Comparison of ENCODE assay signal across 11 cellular contexts in genomic region chr9:83154087-83154736, GRCh38.
DNase-seq lines count a peak whose midpoint lies in the region; ATAC-seq, FAIRE-seq and TF ChIP-seq lines count a peak whose summit lies in the region.
"Had no signal": no experiment of that assay in that cellular context is flagged by ENCODE, and none has a peak within 500 bp of the region (broad histone marks: within the 10 kb centered on the region; RNA-seq: fewer than 3 reads in every experiment).

No MANE protein-coding gene starts in this region.

- H3K27me3 Mint-ChIP-seq in MCF 10A (ENCODE audit: insufficient read depth, unreplicated experiment): no peaks in the 10 kb centered on the region
- no peaks in the 10 kb centered on the region for H3K27me3 Mint-ChIP-seq in activated CD8-positive, alpha-beta memory T cell treated with anti-CD3 and anti-CD28 coated beads, Interleukin-2, amount 10 ng/mL, durations not matched to agents 7 days and 5 days
- H3K27me3 Mint-ChIP-seq: naive B cell had no signal

- POLR2A ChIA-PET in MCF 10A (lab: Yijun Ruan, JAX): interaction anchor here (0.6 to 1.8 kb wide), 5 partner anchors 12 to 1467 kb away, joined by 3 to 4 read pairs (median 3); partner anchors contain the start of gene RASEF

- DNase-seq in MCF 10A (ENCODE audit: unreplicated experiment): peak; percentile 79
- DNase-seq in breast epithelium (ENCODE audit: low spot score in 2 of 2): no peak
- DNase-seq in bronchial epithelial cell (ENCODE audit: low read depth): peak; percentile 92
- no peak for DNase-seq in globus pallidus (ENCODE audit: low spot score)
- no peak for DNase-seq in occipital lobe (lab: John Stamatoyannopoulos, UW)
- no peak for DNase-seq in NCI-H187 treated with DMSO at 0.1 percent for 48 hours (lab: John Stamatoyannopoulos, UW)
- DNase-seq in activated CD8-positive, alpha-beta memory T cell treated with anti-CD3 and anti-CD28 coated beads, Interleukin-2, amount 10 ng/mL, durations not matched to agents 7 days and 5 days: no peak
- DNase-seq: naive B cell, NCI-H187, uterus had no signal

- BruUV-seq in MCF 10A (replicated peaks; lab: Mats Ljungman, UMichigan): no TSS peak

- peaks cover 33% of the 10 kb centered on the region for H3K4me1 Mint-ChIP-seq in MCF 10A (ENCODE audit: insufficient read depth, unreplicated experiment)
- peaks cover 3% of the 10 kb centered on the region for H3K4me1 Mint-ChIP-seq in activated CD8-positive, alpha-beta memory T cell treated with anti-CD3 and anti-CD28 coated beads, Interleukin-2, amount 10 ng/mL, durations not matched to agents 7 days and 5 days
- H3K4me1 Mint-ChIP-seq: naive B cell had no signal

- intact Hi-C loops in MCF 10A (cut with micrococcal nuclease): loop anchor here (10.0 kb wide), 1 partner anchor 89 kb away; the partner anchor contains the start of gene RASEF
- intact Hi-C loops in breast epithelium (cut with DNase I; ENCODE audit: low total_unique reads): no loop called here

- H3K4me3 ChIP-seq in breast epithelium (no peak overlapping the region), bronchial epithelial cell (ENCODE audit: low read depth, low read length) (no peak overlapping the region)
- H3K4me3 ChIP-seq: uterus had no signal

- H3K36me3 ChIP-seq in breast epithelium (no peaks in the 10 kb centered on the region), bronchial epithelial cell (ENCODE audit: control insufficient read depth, insufficient read depth, low read length) (no peaks in the 10 kb centered on the region)
- H3K36me3 ChIP-seq: uterus had no signal

- no peaks in the 10 kb centered on the region for H3K4me1 ChIP-seq in breast epithelium
- H3K4me1 ChIP-seq: uterus had no signal

- no peak overlapping the region for H3K4me3 Mint-ChIP-seq in MCF 10A (ENCODE audit: unreplicated experiment)
- H3K4me3 Mint-ChIP-seq in activated CD8-positive, alpha-beta memory T cell treated with anti-CD3 and anti-CD28 coated beads, Interleukin-2, amount 10 ng/mL, durations not matched to agents 7 days and 5 days: no peak overlapping the region
- H3K4me3 Mint-ChIP-seq: naive B cell had no signal

- no peaks in the 10 kb centered on the region for H3K9me3 Mint-ChIP-seq in MCF 10A (ENCODE audit: unreplicated experiment)
- H3K9me3 Mint-ChIP-seq in activated CD8-positive, alpha-beta memory T cell treated with anti-CD3 and anti-CD28 coated beads, Interleukin-2, amount 10 ng/mL, durations not matched to agents 7 days and 5 days (ENCODE audit: low read depth): peaks cover 2% of the 10 kb centered on the region

- peak overlapping the region; percentile 93 for H3K27ac Mint-ChIP-seq in MCF 10A (ENCODE audit: low read depth, unreplicated experiment)
- no peak overlapping the region for H3K27ac Mint-ChIP-seq in activated CD8-positive, alpha-beta memory T cell treated with anti-CD3 and anti-CD28 coated beads, Interleukin-2, amount 10 ng/mL, durations not matched to agents 7 days and 5 days
- H3K27ac Mint-ChIP-seq: naive B cell had no signal

- TF ChIP-seq POLR2A in breast epithelium (IDR thresholded peaks at IDR 0.05): no peak

- no peaks in the 10 kb centered on the region for H3K9me3 ChIP-seq in breast epithelium
- H3K9me3 ChIP-seq: uterus had no signal

- H3K36me3 Mint-ChIP-seq in MCF 10A (ENCODE audit: insufficient read depth, unreplicated experiment): no peaks in the 10 kb centered on the region
- no peaks in the 10 kb centered on the region for H3K36me3 Mint-ChIP-seq in activated CD8-positive, alpha-beta memory T cell treated with anti-CD3 and anti-CD28 coated beads, Interleukin-2, amount 10 ng/mL, durations not matched to agents 7 days and 5 days
- H3K36me3 Mint-ChIP-seq: naive B cell had no signal

- no peak for FAIRE-seq in bronchial epithelial cell (lab: Jason Lieb, UNC)

- no peaks in the 10 kb centered on the region for H3K27me3 ChIP-seq in breast epithelium
- no peaks in the 10 kb centered on the region for H3K27me3 ChIP-seq in bronchial epithelial cell (ENCODE audit: control insufficient read depth, insufficient read depth, low read length)
- H3K27me3 ChIP-seq: uterus had no signal

- CTCF ChIA-PET in MCF 10A (lab: Yijun Ruan, JAX): interaction anchor here (0.6 to 2.0 kb wide), 3 partner anchors 11 to 401 kb away, joined by 3 to 5 read pairs (median 3); no protein-coding TSS in a partner anchor
- CTCF ChIA-PET in activated CD8-positive, alpha-beta memory T cell treated with anti-CD3 and anti-CD28 coated beads, Interleukin-2, amount 10 ng/mL, durations not matched to agents 7 days and 5 days (lab: Charles Lee): no interaction called here

- H3K27ac ChIP-seq in breast epithelium: peak overlapping the region in 1 of 2 donors; percentile 10
- H3K27ac ChIP-seq: uterus had no signal

- no peak for TF ChIP-seq CTCF in MCF 10A (IDR thresholded peaks at IDR 0.05; ENCODE audit: unreplicated experiment)
- TF ChIP-seq CTCF in breast epithelium (IDR thresholded peaks at IDR 0.05): no peak
- TF ChIP-seq CTCF in bronchial epithelial cell (IDR thresholded peaks at IDR 0.05; ENCODE audit: insufficient read depth, low read length, severe bottlenecking): no peak

- peak; percentile 95 for ATAC-seq in HG03159 (IDR thresholded peaks at IDR 0.05; ENCODE audit: unreplicated experiment)
- no peak for ATAC-seq in activated CD8-positive, alpha-beta memory T cell treated with anti-CD3 and anti-CD28 coated beads, Interleukin-2, amount 10 ng/mL, durations not matched to agents 7 days and 5 days

Comparison
In these comparisons a context has a peak if more than half of its experiments do, and no peak if none do; other contexts are left out.
1. DNase-seq: peak in MCF 10A (single experiment) and bronchial epithelial cell (single experiment); none in breast epithelium (0 of 2), globus pallidus (single experiment), occipital lobe (single experiment), NCI-H187 treated with DMSO at 0.1 percent for 48 hours (single experiment) and activated CD8-positive, alpha-beta memory T cell treated with anti-CD3 and anti-CD28 coated beads, Interleukin-2, amount 10 ng/mL, durations not matched to agents 7 days and 5 days (single experiment).